15 cellular contexts compared by ENCODE assay signal in the genomic region with DNA sequence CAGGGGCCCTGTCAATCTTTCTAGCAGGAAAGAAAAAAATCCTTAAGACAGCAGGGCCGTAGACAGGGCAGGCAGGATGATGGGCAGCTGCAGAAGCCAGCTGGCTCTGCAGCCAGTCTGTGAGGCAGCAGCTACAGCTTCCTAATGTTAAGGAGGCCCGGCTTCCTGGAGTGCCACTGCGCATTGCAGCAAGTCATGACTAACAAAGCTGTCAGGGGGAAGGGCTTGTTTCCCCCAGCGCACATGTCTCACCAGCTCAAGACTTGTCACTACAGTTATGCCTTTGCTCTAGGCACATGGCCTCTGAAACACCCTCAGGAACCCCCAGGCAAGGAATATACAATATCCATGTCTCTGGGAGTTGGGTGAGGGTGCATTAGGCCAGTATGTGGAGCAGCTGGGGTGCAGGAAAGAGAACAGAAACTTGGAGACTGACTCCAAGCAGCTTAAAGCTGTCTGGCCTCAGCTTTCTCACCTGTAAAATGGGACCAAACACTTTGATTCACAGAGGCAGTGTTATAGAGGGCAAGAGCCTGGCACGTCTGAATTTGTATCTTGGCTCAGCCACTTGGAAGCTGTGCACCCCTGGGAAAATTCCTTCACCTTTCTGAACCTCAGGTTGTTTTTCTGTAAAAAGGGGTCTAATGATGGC.
DNase-seq lines count a peak whose midpoint lies in the region; ATAC-seq and TF ChIP-seq lines count a peak whose summit lies in the region.
"Had no signal": no experiment of that assay in that cellular context is flagged by ENCODE, and none has a peak within 500 bp of the region (broad histone marks: within the 10 kb centered on the region; RNA-seq: fewer than 3 reads in every experiment).

No MANE protein-coding gene starts in this region.

- H3K4me3 ChIP-seq in endodermal cell (ENCODE audit: low read length) = no peak overlapping the region
- H3K4me3 ChIP-seq in naive thymus-derived CD4-positive, alpha-beta T cell (ENCODE audit: low read length) = no peak overlapping the region
- H3K4me3 ChIP-seq in OCI-LY7 (ENCODE audit: low read depth, low read length, poor library complexity, severe bottlenecking) = no peak overlapping the region
- H3K4me3 ChIP-seq: gastroesophageal sphincter had no signal

- peaks cover 15% of the 10 kb centered on the region for H3K27me3 Mint-ChIP-seq in endodermal cell (ENCODE audit: insufficient read depth)
- H3K27me3 Mint-ChIP-seq in naive thymus-derived CD4-positive, alpha-beta T cell = peaks cover 0 to 15% (median 0%) of the 10 kb centered on the region in 5 donors

- H3K27ac ChIP-seq in endodermal cell (ENCODE audit: low read depth, low read length) = no peak overlapping the region
- no peak overlapping the region for H3K27ac ChIP-seq in naive thymus-derived CD4-positive, alpha-beta T cell (ENCODE audit: low read depth, low read length)
- no peak overlapping the region for H3K27ac ChIP-seq in OCI-LY7 (ENCODE audit: low read depth, low read length, poor library complexity, severe bottlenecking)
- H3K27ac ChIP-seq: gastroesophageal sphincter, parathyroid adenoma had no signal

- no TSS peak for BruUV-seq in OCI-LY7 (replicated peaks; lab: Mats Ljungman, UMichigan)

- no peaks in the 10 kb centered on the region for H3K9me2 ChIP-seq in OCI-LY7 (ENCODE audit: insufficient read depth, low read length)

- no peaks in the 10 kb centered on the region for H4K20me1 ChIP-seq in OCI-LY7 (ENCODE audit: insufficient read depth, low read length)

- DNase-seq in DMS53 treated with DMSO at 0.1 percent for 48 hours (lab: John Stamatoyannopoulos, UW; ENCODE audit: unreplicated experiment) (peak; percentile 4), NCI-H82 (lab: John Stamatoyannopoulos, UW) (peak; percentile 79), endodermal cell (peak; percentile 79), OCI-LY7 (ENCODE audit: low spot score) (no peak), T-helper 2 cell (no peak), COR-L47 (lab: John Stamatoyannopoulos, UW) (no peak)
- no peak for DNase-seq in naive thymus-derived CD4-positive, alpha-beta T cell
- DNase-seq: BE2C; GF-D8; Karpas-422; stimulated activated CD4-positive, alpha-beta T cell treated with anti-CD3 and anti-CD28 coated beads, Interleukin-4, amount 100 ng/mL, for 1 hour; stimulated activated naive CD4-positive, alpha-beta T cell had no signal

- 49 to 52% methylated on average over 5 of the region's 5 CpGs for WGBS in endodermal cell (ENCODE audit: insufficient coverage in 1 of 2, insufficient read length in 1 of 2), 2 experiments

- intact Hi-C loops in naive thymus-derived CD4-positive, alpha-beta T cell (cut with micrococcal nuclease) = no loop called here
- intact Hi-C loops in OCI-LY7 (cut with micrococcal nuclease; ENCODE audit: unreplicated experiment) = no loop called here

- H3K9me3 Mint-ChIP-seq in endodermal cell = no peaks in the 10 kb centered on the region
- peaks cover 0 to 37% (median 7%) of the 10 kb centered on the region in 11 donors for H3K9me3 Mint-ChIP-seq in naive thymus-derived CD4-positive, alpha-beta T cell

- H3K36me3 Mint-ChIP-seq in endodermal cell (ENCODE audit: low read depth) = no peaks in the 10 kb centered on the region
- H3K36me3 Mint-ChIP-seq in naive thymus-derived CD4-positive, alpha-beta T cell = no peaks in the 10 kb centered on the region

- no peak overlapping the region for H3K27ac Mint-ChIP-seq in endodermal cell
- H3K27ac Mint-ChIP-seq in naive thymus-derived CD4-positive, alpha-beta T cell = no peak overlapping the region

- H3K4me3 Mint-ChIP-seq in endodermal cell = no peak overlapping the region
- H3K4me3 Mint-ChIP-seq in naive thymus-derived CD4-positive, alpha-beta T cell = no peak overlapping the region

- no peak overlapping the region for H3K9ac ChIP-seq in endodermal cell (ENCODE audit: extremely low read depth, low read length, poor library complexity, severe bottlenecking)
- H3K9ac ChIP-seq: parathyroid adenoma had no signal

- no peak overlapping the region for H2AFZ ChIP-seq in OCI-LY7 (ENCODE audit: low read length)
- H2AFZ ChIP-seq: parathyroid adenoma had no signal

- H3K4me1 ChIP-seq in endodermal cell (ENCODE audit: control insufficient read depth, insufficient read depth, low read length) (no peaks in the 10 kb centered on the region), OCI-LY7 (ENCODE audit: insufficient read depth, low read length, poor library complexity, severe bottlenecking) (no peaks in the 10 kb centered on the region)
- no peaks in the 10 kb centered on the region for H3K4me1 ChIP-seq in naive thymus-derived CD4-positive, alpha-beta T cell (ENCODE audit: control insufficient read depth in 2 of 2, insufficient read depth in 2 of 2, low read length in 2 of 2)
- H3K4me1 ChIP-seq: BE2C, gastroesophageal sphincter, parathyroid adenoma had no signal

- CTCF ChIA-PET in naive thymus-derived CD4-positive, alpha-beta T cell (lab: Charles Lee) = no interaction called here
- CTCF ChIA-PET in OCI-LY7 (lab: Charles Lee; ENCODE audit: unreplicated experiment) = no interaction called here

- ATAC-seq in naive thymus-derived CD4-positive, alpha-beta T cell = peak; percentile 42
- no peak for ATAC-seq in HG02870 (IDR thresholded peaks at IDR 0.05; ENCODE audit: unreplicated experiment)
- ATAC-seq: gastroesophageal sphincter had no signal

- no peaks in the 10 kb centered on the region for H3K79me2 ChIP-seq in OCI-LY7 (ENCODE audit: insufficient read depth, low read depth, low read length)
- H3K79me2 ChIP-seq: parathyroid adenoma had no signal

- POLR2A ChIA-PET in naive thymus-derived CD4-positive, alpha-beta T cell (lab: Charles Lee) = no interaction called here
- POLR2A ChIA-PET in OCI-LY7 (lab: Charles Lee) = no interaction called here

- no peak overlapping the region for H3K4me2 ChIP-seq in OCI-LY7 (ENCODE audit: low read length)

- H3K9me3 ChIP-seq in endodermal cell (ENCODE audit: control insufficient read depth, low read length) (no peaks in the 10 kb centered on the region), OCI-LY7 (ENCODE audit: low read length) (no peaks in the 10 kb centered on the region)
- peaks cover 0 to 4% (median 0%) of the 10 kb centered on the region in 3 experiments for H3K9me3 ChIP-seq in naive thymus-derived CD4-positive, alpha-beta T cell (ENCODE audit: control insufficient read depth in 2 of 3, low read length in 3 of 3)
- H3K9me3 ChIP-seq: BE2C had no signal

- no peaks in the 10 kb centered on the region for H3K36me3 ChIP-seq in endodermal cell (ENCODE audit: control insufficient read depth, insufficient read depth, low read length)
- no peaks in the 10 kb centered on the region for H3K36me3 ChIP-seq in naive thymus-derived CD4-positive, alpha-beta T cell (ENCODE audit: control insufficient read depth in 2 of 3, insufficient read depth in 3 of 3, low read length in 3 of 3)
- H3K36me3 ChIP-seq in OCI-LY7 (ENCODE audit: insufficient read depth, low read length) = no peaks in the 10 kb centered on the region
- H3K36me3 ChIP-seq: BE2C, gastroesophageal sphincter had no signal

- H3K27me3 ChIP-seq in endodermal cell (ENCODE audit: control insufficient read depth, insufficient read depth, low read length, poor library complexity, severe bottlenecking) = no peaks in the 10 kb centered on the region
- no peaks in the 10 kb centered on the region for H3K27me3 ChIP-seq in naive thymus-derived CD4-positive, alpha-beta T cell (ENCODE audit: control insufficient read depth in 2 of 2, insufficient read depth in 2 of 2, low read length in 2 of 2)
- H3K27me3 ChIP-seq: BE2C, gastroesophageal sphincter had no signal

- H3K4me1 Mint-ChIP-seq in endodermal cell = no peaks in the 10 kb centered on the region
- H3K4me1 Mint-ChIP-seq in naive thymus-derived CD4-positive, alpha-beta T cell = no peaks in the 10 kb centered on the region

- no peak for TF ChIP-seq CTCF in endodermal cell (conservative IDR thresholded peaks at IDR 0.05)
- no peak for TF ChIP-seq CTCF in OCI-LY7 (conservative IDR thresholded peaks at IDR 0.05; ENCODE audit: low read length)

Comparison
In these comparisons a context has a peak if more than half of its experiments do, and no peak if none do; other contexts are left out.
1. DNase-seq: peak in DMS53 treated with DMSO at 0.1 percent for 48 hours (single experiment), NCI-H82 (single experiment) and endodermal cell (single experiment); none in naive thymus-derived CD4-positive, alpha-beta T cell (0 of 9), OCI-LY7 (single experiment), T-helper 2 cell (0 of 5) and COR-L47 (single experiment).